Comparison of ENCODE assay signal across 10 cellular contexts in genomic region chr16:80931661-80931984, GRCh38.
A peak's percentile ranks its signal among the peaks of the same experiment; 100 is the strongest.
DNase-seq lines count a peak whose midpoint lies in the region; ATAC-seq and TF ChIP-seq lines count a peak whose summit lies in the region.
"Had no signal": no experiment of that assay in that cellular context is flagged by ENCODE, and none has a peak within 500 bp of the region (broad histone marks: within the 10 kb centered on the region; RNA-seq: fewer than 3 reads in every experiment).

No MANE protein-coding gene starts in this region.

- H3K4me1 ChIP-seq in right atrium auricular region, result peaks cover 0 to 20% of the 10 kb centered on the region in 2 donors
- no peaks in the 10 kb centered on the region for H3K4me1 ChIP-seq in BE2C
- H3K4me1 ChIP-seq: foreskin keratinocyte had no signal

- DNase-seq in right atrium auricular region (ENCODE audit: low spot score), result no peak
- no peak for DNase-seq in Right ventricle myocardium superior
- no peak for DNase-seq in endothelial cell (ENCODE audit: low spot score)
- no peak for DNase-seq in natural killer cell
- no peak for DNase-seq in RPMI8226
- no peak for DNase-seq in BE2C
- DNase-seq in NCI-H1930 (lab: John Stamatoyannopoulos, UW), result no peak
- DNase-seq: DND-41 had no signal

- H3K27me3 Mint-ChIP-seq in endothelial cell (ENCODE audit: unreplicated experiment) (peaks cover 13% of the 10 kb centered on the region), natural killer cell (ENCODE audit: low read depth in 2 of 2) (peaks cover 39 to 48% of the 10 kb centered on the region in 2 donors)

- intact Hi-C loops in Right ventricle myocardium superior (cut with DNase I) (no loop called here), natural killer cell (cut with micrococcal nuclease) (no loop called here)

- peak overlapping the region; percentile 39 to 53 for H3K4me3 ChIP-seq in right atrium auricular region
- no peak overlapping the region for H3K4me3 ChIP-seq in BE2C (ENCODE audit: low read depth, low read length)

- TF ChIP-seq CTCF in right atrium auricular region (IDR thresholded peaks at IDR 0.05), result no peak
- no peak for TF ChIP-seq CTCF in endothelial cell (IDR thresholded peaks at IDR 0.05; ENCODE audit: unreplicated experiment)
- TF ChIP-seq CTCF in natural killer cell (IDR thresholded peaks at IDR 0.05), result no peak
- no peak for TF ChIP-seq CTCF in BE2C (IDR thresholded peaks at IDR 0.05; ENCODE audit: low read depth, low read length)

- H3K9me3 ChIP-seq in right atrium auricular region (no peaks in the 10 kb centered on the region), BE2C (no peaks in the 10 kb centered on the region)

- H3K36me3 ChIP-seq in right atrium auricular region (no peaks in the 10 kb centered on the region), BE2C (no peaks in the 10 kb centered on the region)

- H3K9me3 Mint-ChIP-seq in endothelial cell (ENCODE audit: unreplicated experiment) (no peaks in the 10 kb centered on the region), natural killer cell (no peaks in the 10 kb centered on the region)

- no peak overlapping the region for H3K27ac Mint-ChIP-seq in endothelial cell (ENCODE audit: unreplicated experiment)
- H3K27ac Mint-ChIP-seq in natural killer cell, result no peak overlapping the region

- peak overlapping the region; percentile 86 for H3K4me3 Mint-ChIP-seq in endothelial cell (ENCODE audit: unreplicated experiment)
- peak overlapping the region; percentile 89 for H3K4me3 Mint-ChIP-seq in natural killer cell

- H3K4me1 Mint-ChIP-seq in endothelial cell (ENCODE audit: unreplicated experiment), result peaks cover 10% of the 10 kb centered on the region
- H3K4me1 Mint-ChIP-seq in natural killer cell, result peaks cover 5 to 12% of the 10 kb centered on the region in 2 donors

- no peaks in the 10 kb centered on the region for H3K36me3 Mint-ChIP-seq in endothelial cell (ENCODE audit: low read depth, unreplicated experiment)
- H3K36me3 Mint-ChIP-seq in natural killer cell, result no peaks in the 10 kb centered on the region

- H3K27ac ChIP-seq in right atrium auricular region, result peak overlapping the region; percentile 86 to 91
- H3K27ac ChIP-seq: foreskin keratinocyte had no signal

- H3K27me3 ChIP-seq in right atrium auricular region (no peaks in the 10 kb centered on the region), BE2C (peaks cover 18% of the 10 kb centered on the region)

- ATAC-seq in Right ventricle myocardium superior (ENCODE audit: poor library complexity) (no peak), natural killer cell (no peak), GM21576 (IDR thresholded peaks at IDR 0.05; ENCODE audit: unreplicated experiment) (no peak)
